18 cellular contexts compared by ENCODE assay signal in genomic region chr9:76717611-76718010, GRCh38. TPM values are rescaled to one million over a fixed set of nuclear protein-coding genes. Genes with fewer than 3 reads are reported as not detected.
A peak's percentile ranks its signal among the peaks of the same experiment; 100 is the strongest.
DNase-seq lines count a peak whose midpoint lies in the region; ATAC-seq and TF ChIP-seq lines count a peak whose summit lies in the region.
"Had no signal": no experiment of that assay in that cellular context is flagged by ENCODE, and none has a peak within 500 bp of the region (broad histone marks: within the 10 kb centered on the region; RNA-seq: fewer than 3 reads in every experiment).

No MANE protein-coding gene starts in this region.

- H3K27ac Mint-ChIP-seq in dendritic cell treated with granulocyte-macrophage colony-stimulating factor and Interleukin-4, amounts not matched to agents 40 ng/mL and 50 ng/mL, for 4 days, result peak overlapping the region; percentile 32
- no peak overlapping the region for H3K27ac Mint-ChIP-seq in naive thymus-derived CD4-positive, alpha-beta T cell
- H3K27ac Mint-ChIP-seq in natural killer cell, result no peak overlapping the region
- H3K27ac Mint-ChIP-seq: immature natural killer cell, nephron had no signal

- no peaks in the 10 kb centered on the region for H3K36me3 ChIP-seq in naive thymus-derived CD4-positive, alpha-beta T cell (ENCODE audit: control insufficient read depth in 2 of 3, insufficient read depth in 3 of 3, low read length in 3 of 3)

- intact Hi-C loops in dendritic cell treated with granulocyte-macrophage colony-stimulating factor and Interleukin-4, amounts not matched to agents 40 ng/mL and 50 ng/mL, for 4 days (cut with micrococcal nuclease), result no loop called here
- intact Hi-C loops in naive thymus-derived CD4-positive, alpha-beta T cell (cut with micrococcal nuclease), result no loop called here
- intact Hi-C loops in natural killer cell (cut with micrococcal nuclease), result no loop called here

- H3K27me3 ChIP-seq in naive thymus-derived CD4-positive, alpha-beta T cell (ENCODE audit: control insufficient read depth in 2 of 2, insufficient read depth in 2 of 2, low read length in 2 of 2), result no peaks in the 10 kb centered on the region

- no peaks in the 10 kb centered on the region for H3K4me1 ChIP-seq in naive thymus-derived CD4-positive, alpha-beta T cell (ENCODE audit: control insufficient read depth in 2 of 2, insufficient read depth in 2 of 2, low read length in 2 of 2)

- H3K36me3 Mint-ChIP-seq in dendritic cell treated with granulocyte-macrophage colony-stimulating factor and Interleukin-4, amounts not matched to agents 40 ng/mL and 50 ng/mL, for 4 days (ENCODE audit: low read depth), result no peaks in the 10 kb centered on the region
- H3K36me3 Mint-ChIP-seq in naive thymus-derived CD4-positive, alpha-beta T cell, result no peaks in the 10 kb centered on the region
- H3K36me3 Mint-ChIP-seq in natural killer cell, result no peaks in the 10 kb centered on the region
- H3K36me3 Mint-ChIP-seq: immature natural killer cell had no signal

- DNase-seq in COLO668 (lab: John Stamatoyannopoulos, UW; ENCODE audit: unreplicated experiment), result peak; percentile 32
- DNase-seq in LHCN-M2 (ENCODE audit: low read depth), result peak; percentile 84
- DNase-seq in naive thymus-derived CD4-positive, alpha-beta T cell, result no peak
- DNase-seq in DMS79 treated with DMSO at 0.1 percent for 48 hours (lab: John Stamatoyannopoulos, UW), result no peak
- no peak for DNase-seq in SIG-M5 treated with dmso at 0.1 percent for 504 hours (lab: John Stamatoyannopoulos, UW; ENCODE audit: unreplicated experiment)
- no peak for DNase-seq in NCI-H187 (lab: John Stamatoyannopoulos, UW)
- no peak for DNase-seq in natural killer cell
- DNase-seq: activated CD4-positive, CD25-positive, alpha-beta regulatory T cell; immature natural killer cell; KG1; SIG-M5; stimulated activated CD4-positive, alpha-beta T cell treated with anti-CD3 and anti-CD28 coated beads, Interleukin-12 subunit alpha, Interleukin-12 subunit beta, amount 100 ng/mL, for 4 hours had no signal

- no peaks in the 10 kb centered on the region for H3K9me3 Mint-ChIP-seq in dendritic cell treated with granulocyte-macrophage colony-stimulating factor and Interleukin-4, amounts not matched to agents 40 ng/mL and 50 ng/mL, for 4 days
- H3K9me3 Mint-ChIP-seq in naive thymus-derived CD4-positive, alpha-beta T cell, result no peaks in the 10 kb centered on the region
- no peaks in the 10 kb centered on the region for H3K9me3 Mint-ChIP-seq in natural killer cell
- H3K9me3 Mint-ChIP-seq: immature natural killer cell, nephron had no signal

- peaks cover 5% of the 10 kb centered on the region for H3K27me3 Mint-ChIP-seq in dendritic cell treated with granulocyte-macrophage colony-stimulating factor and Interleukin-4, amounts not matched to agents 40 ng/mL and 50 ng/mL, for 4 days
- peaks cover 9 to 27% (median 18%) of the 10 kb centered on the region in 5 donors for H3K27me3 Mint-ChIP-seq in naive thymus-derived CD4-positive, alpha-beta T cell
- H3K27me3 Mint-ChIP-seq in natural killer cell (ENCODE audit: low read depth in 2 of 2), result peaks cover 9 to 25% of the 10 kb centered on the region in 2 donors

- peaks cover 9% of the 10 kb centered on the region for H3K4me1 Mint-ChIP-seq in dendritic cell treated with granulocyte-macrophage colony-stimulating factor and Interleukin-4, amounts not matched to agents 40 ng/mL and 50 ng/mL, for 4 days (ENCODE audit: low read depth)
- H3K4me1 Mint-ChIP-seq in naive thymus-derived CD4-positive, alpha-beta T cell, result peaks cover 0 to 3% (median 0%) of the 10 kb centered on the region in 7 donors
- H3K4me1 Mint-ChIP-seq in natural killer cell, result no peaks in the 10 kb centered on the region
- H3K4me1 Mint-ChIP-seq: immature natural killer cell, nephron had no signal

- H3K9me3 ChIP-seq in naive thymus-derived CD4-positive, alpha-beta T cell (ENCODE audit: control insufficient read depth in 2 of 3, low read length in 3 of 3), result no peaks in the 10 kb centered on the region

- peak; percentile 24 for ATAC-seq in naive thymus-derived CD4-positive, alpha-beta T cell
- ATAC-seq in natural killer cell, result no peak
- ATAC-seq: HCT116 had no signal

- H3K4me3 Mint-ChIP-seq in dendritic cell treated with granulocyte-macrophage colony-stimulating factor and Interleukin-4, amounts not matched to agents 40 ng/mL and 50 ng/mL, for 4 days, result no peak overlapping the region
- H3K4me3 Mint-ChIP-seq in naive thymus-derived CD4-positive, alpha-beta T cell, result no peak overlapping the region
- no peak overlapping the region for H3K4me3 Mint-ChIP-seq in natural killer cell
- H3K4me3 Mint-ChIP-seq: immature natural killer cell, nephron had no signal

- POLR2A ChIA-PET in naive thymus-derived CD4-positive, alpha-beta T cell (lab: Charles Lee), result no interaction called here

- CTCF ChIA-PET in naive thymus-derived CD4-positive, alpha-beta T cell (lab: Charles Lee), result no interaction called here

- no peak for TF ChIP-seq CTCF in natural killer cell (IDR thresholded peaks at IDR 0.05)

- no peak overlapping the region for H3K27ac ChIP-seq in naive thymus-derived CD4-positive, alpha-beta T cell (ENCODE audit: low read depth, low read length)
- H3K27ac ChIP-seq: C4-2B, epithelial cell of prostate had no signal

- no peak overlapping the region for H3K4me3 ChIP-seq in naive thymus-derived CD4-positive, alpha-beta T cell (ENCODE audit: low read length)

RNA-seq across cellular contexts. Expression of gene PCA3, which starts 46.6 kb away (rescaled TPM):
- total RNA-seq in LHCN-M2 (2014; rRNA removed) (0.29 TPM in 1 of 2 replicates, not detected in the other), natural killer cell (under 1 TPM in 1 of 3 donors, not detected in 2; 0.36 TPM)
- polyA plus RNA-seq in LHCN-M2 (2012), result 7.6 TPM
- not detected for total RNA-seq in naive thymus-derived CD4-positive, alpha-beta T cell
- not detected for polyA plus RNA-seq in naive thymus-derived CD4-positive, alpha-beta T cell
- total RNA-seq: NCI-H460 had no signal
- polyA plus RNA-seq: immature natural killer cell had no signal

Comparison
In these comparisons a context has a peak if more than half of its experiments do, and no peak if none do; other contexts are left out.
1. DNase-seq: peak in COLO668 (single experiment) and LHCN-M2 (single experiment); none in naive thymus-derived CD4-positive, alpha-beta T cell (0 of 9), DMS79 treated with DMSO at 0.1 percent for 48 hours (single experiment), SIG-M5 treated with dmso at 0.1 percent for 504 hours (single experiment), NCI-H187 (0 of 2) and natural killer cell (single experiment).